Comparison of ENCODE assay signal across 1 cellular context in genomic region chr6:44080561-44081521, GRCh38.
TF ChIP-seq lines count a peak whose summit lies in the region.

No MANE protein-coding gene starts in this region.

TF ChIP-seq in HEK293T, 16 proteins besides CTCF, POLR2A, EP300 and RAD21:
- TF ChIP-seq PKNOX1 (IDR thresholded peaks at IDR 0.05): no peak
- TF ChIP-seq NFRKB (IDR thresholded peaks at IDR 0.05): no peak
- no peak for TF ChIP-seq HDGF (IDR thresholded peaks at IDR 0.05; ENCODE audit: borderline replicate concordance)
- TF ChIP-seq SUZ12 (IDR thresholded peaks at IDR 0.05): no peak
- no peak for TF ChIP-seq LEF1 (IDR thresholded peaks at IDR 0.05; ENCODE audit: borderline replicate concordance)
- no peak for TF ChIP-seq ELF4 (IDR thresholded peaks at IDR 0.05)
